Comparison of ENCODE assay signal across 13 cellular contexts in the genomic region with DNA sequence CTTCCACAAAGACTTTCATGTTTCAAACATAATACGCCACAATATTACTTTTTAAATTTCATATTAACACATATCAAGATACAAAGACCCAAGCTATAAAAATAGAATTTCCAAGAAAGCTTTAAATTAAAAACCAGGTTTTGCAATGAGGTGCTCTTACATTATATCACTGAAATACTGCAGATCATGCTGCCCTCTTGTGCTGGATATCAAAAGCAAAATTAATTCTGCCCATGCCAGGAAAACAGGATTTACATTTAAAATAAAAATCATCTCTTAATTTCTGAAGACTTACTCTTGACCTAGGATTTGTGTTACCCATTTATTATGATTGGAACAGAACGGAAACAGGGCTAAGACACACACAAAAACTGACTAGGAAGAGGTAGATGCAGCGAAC.
DNase-seq lines count a peak whose midpoint lies in the region; ATAC-seq, FAIRE-seq and TF ChIP-seq lines count a peak whose summit lies in the region.
"Had no signal": no experiment of that assay in that cellular context is flagged by ENCODE, and none has a peak within 500 bp of the region (broad histone marks: within the 10 kb centered on the region; RNA-seq: fewer than 3 reads in every experiment).

No MANE protein-coding gene starts in this region.

- DNase-seq in ELR (ENCODE audit: low read depth), result peak; percentile 45
- no peak for DNase-seq in MM.1S
- peak; percentile 56 for DNase-seq in astrocyte of the hippocampus (ENCODE audit: low read depth, low spot score)
- DNase-seq in HepG2 (ENCODE audit: low spot score), result peak; percentile 6
- DNase-seq in H4 (ENCODE audit: low spot score), result no peak
- DNase-seq in stimulated activated CD4-positive, alpha-beta T cell treated with anti-CD3 and anti-CD28 coated beads, Interleukin-12 subunit alpha, Interleukin-12 subunit beta, amount 100 ng/mL, for 4 hours, result no peak
- no peak for DNase-seq in mucosa of descending colon
- DNase-seq: activated naive CD4-positive, alpha-beta T cell; NCI-H2227 treated with DMSO at 0.1 percent for 48 hours; stimulated activated CD4-positive, alpha-beta T cell treated with anti-CD3 and anti-CD28 coated beads, Interleukin-4, amount 100 ng/mL, for 1 hour; T1000 had no signal

- no peak for TF ChIP-seq RAD21 in HepG2 (CRISPR knock-in tag; IDR thresholded peaks at IDR 0.05)

- no peak for TF ChIP-seq POLR2A in HepG2 (IDR thresholded peaks at IDR 0.05; ENCODE audit: insufficient read depth in 1 of 2, low read depth in 2 of 2, low read length in 2 of 2)

- ATAC-seq in HepG2 (no peak), esophagus mucosa (no peak), mucosa of descending colon (no peak)

- TF ChIP-seq EP300 in HepG2 (IDR thresholded peaks at IDR 0.05; ENCODE audit: low read depth in 2 of 2, low read length in 2 of 2) (no peak), HepG2 (CRISPR knock-in tag; IDR thresholded peaks at IDR 0.05; ENCODE audit: borderline replicate concordance) (no peak)

- H3K9ac ChIP-seq in MM.1S (ENCODE audit: low read length), result no peak overlapping the region
- H3K9ac ChIP-seq in HepG2 (ENCODE audit: insufficient read depth, low read depth, low read length), result no peak overlapping the region

- H3K9me3 ChIP-seq in MM.1S (replicated peaks; ENCODE audit: insufficient read depth, low read length) (no peaks in the 10 kb centered on the region), HepG2 (ENCODE audit: low read length) (no peaks in the 10 kb centered on the region), mucosa of descending colon (no peaks in the 10 kb centered on the region)
- H3K9me3 ChIP-seq: tibial nerve had no signal

- WGBS in HepG2 (ENCODE audit: low lambda C conversion rate), result 95% methylated on average over 3 of the region's 3 CpGs

- TF ChIP-seq CTCF in MM.1S (IDR thresholded peaks at IDR 0.05; ENCODE audit: low read length) (peak; percentile 12; the same call in 1 of the 2 replicates), HepG2 (CRISPR knock-in tag; IDR thresholded peaks at IDR 0.05) (peak; percentile 44), mucosa of descending colon (IDR thresholded peaks at IDR 0.05) (no peak)

- H4K20me1 ChIP-seq in MM.1S (ENCODE audit: insufficient read depth, low read length), result no peaks in the 10 kb centered on the region
- H4K20me1 ChIP-seq in HepG2 (ENCODE audit: insufficient read depth, low read length), result no peaks in the 10 kb centered on the region

- no peak overlapping the region for H3K4me2 ChIP-seq in MM.1S (ENCODE audit: low read depth, low read length)
- H3K4me2 ChIP-seq in HepG2 (ENCODE audit: low read depth, low read length), result no peak overlapping the region

- BruUV-seq in HepG2 (replicated peaks; lab: Mats Ljungman, UMichigan), result no TSS peak

- no peaks in the 10 kb centered on the region for H3K36me3 ChIP-seq in MM.1S (replicated peaks; ENCODE audit: insufficient read depth, low read length)
- no peaks in the 10 kb centered on the region for H3K36me3 ChIP-seq in HepG2 (replicated peaks in 1 of 2; ENCODE audit: control insufficient read depth in 1 of 2, insufficient read depth in 2 of 2, low read length in 2 of 2)
- H3K36me3 ChIP-seq in mucosa of descending colon (ENCODE audit: low read depth), result no peaks in the 10 kb centered on the region
- H3K36me3 ChIP-seq: tibial nerve had no signal

- H3F3A ChIP-seq in MM.1S (ENCODE audit: insufficient read depth, low read length), result no peaks in the 10 kb centered on the region

- H3K27me3 ChIP-seq in MM.1S (replicated peaks; ENCODE audit: insufficient read depth, low read length), result no peaks in the 10 kb centered on the region
- H3K27me3 ChIP-seq in HepG2 (ENCODE audit: control insufficient read depth in 1 of 2, insufficient read depth in 2 of 2, low read length in 2 of 2), result no peaks in the 10 kb centered on the region
- H3K27me3 ChIP-seq: tibial nerve had no signal

- H3K4me1 ChIP-seq in MM.1S (ENCODE audit: low read length) (no peaks in the 10 kb centered on the region), HepG2 (ENCODE audit: insufficient read depth, low read length) (peaks cover 38% of the 10 kb centered on the region), mucosa of descending colon (ENCODE audit: low read depth) (peaks cover 7% of the 10 kb centered on the region)

- H3K27ac ChIP-seq in MM.1S (ENCODE audit: low read length) (no peak overlapping the region), HepG2 (ENCODE audit: extremely low read length, insufficient read depth, low read length) (no peak overlapping the region)
- H3K27ac ChIP-seq: tibial nerve had no signal

- no peak overlapping the region for H2AFZ ChIP-seq in MM.1S (ENCODE audit: low read length)
- H2AFZ ChIP-seq in HepG2 (ENCODE audit: low read length), result no peak overlapping the region

- H3K4me3 ChIP-seq in MM.1S (ENCODE audit: low read length) (no peak overlapping the region), HepG2 (replicated peaks in 1 of 3; ENCODE audit: insufficient read depth in 1 of 3, low read depth in 2 of 3, low read length in 3 of 3) (no peak overlapping the region), mucosa of descending colon (no peak overlapping the region)
- H3K4me3 ChIP-seq: tibial nerve had no signal

- H3K9me2 ChIP-seq in MM.1S (replicated peaks; ENCODE audit: insufficient read depth, low read length), result no peaks in the 10 kb centered on the region

- intact Hi-C loops in HepG2 (cut with micrococcal nuclease; ENCODE audit: unreplicated experiment) (loop anchor here (5.0 kb wide), 1 partner anchor 154 kb away; no protein-coding TSS in a partner anchor), mucosa of descending colon (cut with DNase I, micrococcal nuclease) (no loop called here)

- no peaks in the 10 kb centered on the region for H3K79me2 ChIP-seq in MM.1S (ENCODE audit: low read length)
- no peaks in the 10 kb centered on the region for H3K79me2 ChIP-seq in HepG2 (ENCODE audit: insufficient read depth, low read length)

- POLR2A ChIA-PET in HepG2 (lab: Yijun Ruan, JAX), result no interaction called here

- CTCF ChIA-PET in HepG2 (lab: Yijun Ruan, JAX; ENCODE audit: low intra/inter-chr PET ratio, low total read pairs), result no interaction called here

- in situ Hi-C loops in HepG2 (cut with HindIII; ENCODE audit: extremely low pct_ligation_motif_present, low pct_unique_long_range_greater_than_20kb), result loop anchor here (5.0 to 25.0 kb wide), 2 partner anchors 154 to 469 kb away; no protein-coding TSS in a partner anchor

- no peak for FAIRE-seq in HepG2 (lab: Jason Lieb, UNC)

TF ChIP-seq in HepG2, 621 proteins besides CTCF, POLR2A, EP300 and RAD21:
- 0 out of 2 replicates have a peak, but pooled peaks have one; percentile 2 for TF ChIP-seq SMC3 (IDR thresholded peaks at IDR 0.05; ENCODE audit: low read length)
- peak; percentile 68 for TF ChIP-seq STAG1 (CRISPR knock-in tag; IDR thresholded peaks at IDR 0.05)
- no peak for TF ChIP-seq TEAD3 (CRISPR knock-in tag; optimal IDR thresholded peaks at IDR 0.05; ENCODE audit: borderline replicate concordance)
- TF ChIP-seq ZNF101 (CRISPR knock-in tag; IDR thresholded peaks at IDR 0.05; ENCODE audit: borderline replicate concordance, low read depth), result no peak

Comparison
In these comparisons a context has a peak if more than half of its experiments do, and no peak if none do; other contexts are left out.
1. DNase-seq: peak in ELR (single experiment), astrocyte of the hippocampus (single experiment) and HepG2 (single experiment); none in MM.1S (single experiment), H4 (single experiment), stimulated activated CD4-positive, alpha-beta T cell treated with anti-CD3 and anti-CD28 coated beads, Interleukin-12 subunit alpha, Interleukin-12 subunit beta, amount 100 ng/mL, for 4 hours (single experiment) and mucosa of descending colon (0 of 3).